In genomic region chr14:81219821-81220487, GRCh38 we compare ENCODE assay signal across 8 cellular contexts. TPM values are rescaled to one million over a fixed set of nuclear protein-coding genes. Genes with fewer than 3 reads are reported as not detected.
A peak's percentile ranks its signal among the peaks of the same experiment; 100 is the strongest.
DNase-seq lines count a peak whose midpoint lies in the region; ATAC-seq and TF ChIP-seq lines count a peak whose summit lies in the region.

No MANE protein-coding gene starts in this region.

- TF ChIP-seq CTCF in VCaP (conservative IDR thresholded peaks at IDR 0.05) (no peak), omental fat pad (IDR thresholded peaks at IDR 0.05) (no peak)

- DNase-seq in ELR (ENCODE audit: low read depth) = peak; percentile 48
- peak; percentile 76 for DNase-seq in KG1 (lab: John Stamatoyannopoulos, UW)
- DNase-seq in caudate nucleus (lab: John Stamatoyannopoulos, UW) = peak in 19 of 61 donors; percentile 5 to 58 (median 37)
- peak; percentile 43 for DNase-seq in kidney tubule cell (ENCODE audit: low spot score)
- peak; percentile 47 for DNase-seq in stimulated activated CD4-positive, alpha-beta T cell treated with anti-CD3 and anti-CD28 coated beads, Interleukin-4, amount 100 ng/mL, for 1 hour
- DNase-seq in omental fat pad (ENCODE audit: low spot score) = no peak

- H3K27ac ChIP-seq in VCaP (peak overlapping the region; percentile 96), caudate nucleus (ENCODE audit: low read depth, low read length) (peak overlapping the region; percentile 98)

- no peak for ATAC-seq in omental fat pad (ENCODE audit: low FRiP score)
- ATAC-seq in GM18861 (IDR thresholded peaks at IDR 0.05; ENCODE audit: unreplicated experiment) = no peak

RNA-seq across cellular contexts. Expression of gene GTF2A1, which starts 0.8 kb away (rescaled TPM):
- total RNA-seq in omental fat pad = 10 to 100 TPM; 17.4 to 32.0 (median 22.8) TPM
